8 cellular contexts compared by ENCODE assay signal in genomic region chr17:67689534-67690177, GRCh38. TPM values are rescaled to one million over a fixed set of nuclear protein-coding genes. Genes with fewer than 3 reads are reported as not detected.
DNase-seq lines count a peak whose midpoint lies in the region; ATAC-seq and TF ChIP-seq lines count a peak whose summit lies in the region.

No MANE protein-coding gene starts in this region.

- no peak for ATAC-seq in activated CD4-positive, alpha-beta T cell treated with anti-CD3 and anti-CD28 coated beads for 36 hours
- ATAC-seq in naive thymus-derived CD4-positive, alpha-beta T cell = peak; percentile 76
- peak; percentile 85 for ATAC-seq in upper lobe of right lung
- no peak for ATAC-seq in HG03175 (IDR thresholded peaks at IDR 0.05; ENCODE audit: unreplicated experiment)

- no peak overlapping the region for H3K14ac ChIP-seq in H9 (ENCODE audit: insufficient read depth, low read length)

- no peak overlapping the region for H2BK15ac ChIP-seq in H9 (ENCODE audit: low read depth, low read length)

- no peak overlapping the region for H3T11ph ChIP-seq in H9 (ENCODE audit: low read length)

- peaks cover 23 to 36% of the 10 kb centered on the region in 2 donors for H3K36me3 Mint-ChIP-seq in CD14-positive monocyte
- peaks cover 3 to 12% (median 11%) of the 10 kb centered on the region in 3 experiments; a peak in 6 of 7 replicates for H3K36me3 Mint-ChIP-seq in H9 (ENCODE audit: insufficient read depth in 1 of 3, low read depth in 3 of 3)
- peaks cover 3% of the 10 kb centered on the region for H3K36me3 Mint-ChIP-seq in activated CD4-positive, alpha-beta T cell treated with anti-CD3 and anti-CD28 coated beads for 36 hours (ENCODE audit: low read depth)
- peaks cover 8 to 22% (median 16%) of the 10 kb centered on the region in 5 donors for H3K36me3 Mint-ChIP-seq in naive thymus-derived CD4-positive, alpha-beta T cell

- H4K20me1 ChIP-seq in H9 (ENCODE audit: control insufficient read depth, insufficient read depth, insufficient read length) = no peaks in the 10 kb centered on the region

- no peak overlapping the region for H3K9ac ChIP-seq in H9 (ENCODE audit: extremely low read depth, insufficient read length, low read length)

- H3K27me3 Mint-ChIP-seq in CD14-positive monocyte (ENCODE audit: low read depth in 3 of 3) (no peaks in the 10 kb centered on the region), H9 (ENCODE audit: low read depth) (no peaks in the 10 kb centered on the region)
- H3K27me3 Mint-ChIP-seq in activated CD4-positive, alpha-beta T cell treated with anti-CD3 and anti-CD28 coated beads for 36 hours = no peaks in the 10 kb centered on the region
- H3K27me3 Mint-ChIP-seq in naive thymus-derived CD4-positive, alpha-beta T cell = no peaks in the 10 kb centered on the region

- H3K56ac ChIP-seq in H9 (ENCODE audit: insufficient read length, low read depth, low read length) = no peak overlapping the region

- no peaks in the 10 kb centered on the region for H3K23me2 ChIP-seq in H9 (ENCODE audit: insufficient read length, low read depth, low read length, poor library complexity, severe bottlenecking)

- TF ChIP-seq CTCF in CD14-positive monocyte (IDR thresholded peaks at IDR 0.05) = peak; percentile 86
- TF ChIP-seq CTCF in H9 (conservative IDR thresholded peaks at IDR 0.05) = peak; percentile 83
- peak; percentile 75 for TF ChIP-seq CTCF in epithelial cell of proximal tubule (conservative IDR thresholded peaks at IDR 0.05; ENCODE audit: low read depth, low read length)
- peak; percentile 82 for TF ChIP-seq CTCF in upper lobe of right lung (IDR thresholded peaks at IDR 0.05)

- H3K23ac ChIP-seq in H9 (ENCODE audit: insufficient read length, low read depth, low read length) = no peak overlapping the region

- H2AFZ ChIP-seq in H9 (ENCODE audit: low read length) = no peak overlapping the region

- H3K18ac ChIP-seq in H9 (ENCODE audit: insufficient read length, low read depth, low read length) = no peak overlapping the region

- DNase-seq in CD14-positive monocyte (ENCODE audit: low spot score) = no peak
- DNase-seq in H9 = no peak
- peak; percentile 56 for DNase-seq in NCI-H446 treated with DMSO at 0.1 percent for 48 hours (lab: John Stamatoyannopoulos, UW)
- peak; percentile 58 for DNase-seq in activated CD4-positive, alpha-beta T cell treated with anti-CD3 and anti-CD28 coated beads for 36 hours
- peak; percentile 15 for DNase-seq in epithelial cell of proximal tubule (ENCODE audit: low read depth)
- peak in 8 of 9 donors; percentile 30 to 72 (median 58) for DNase-seq in naive thymus-derived CD4-positive, alpha-beta T cell
- no peak for DNase-seq in upper lobe of right lung

- H3K9me3 ChIP-seq in H9 (ENCODE audit: control insufficient read depth, low read depth, low read length) (no peaks in the 10 kb centered on the region), upper lobe of right lung (no peaks in the 10 kb centered on the region)
- H3K9me3 ChIP-seq in naive thymus-derived CD4-positive, alpha-beta T cell (ENCODE audit: control insufficient read depth in 2 of 3, low read length in 3 of 3) = no peaks in the 10 kb centered on the region

- no peaks in the 10 kb centered on the region; the same call in 1 of the 2 replicates for H3K4me1 ChIP-seq in H9 (ENCODE audit: insufficient read depth, low read length)
- no peaks in the 10 kb centered on the region for H3K4me1 ChIP-seq in naive thymus-derived CD4-positive, alpha-beta T cell (ENCODE audit: control insufficient read depth in 2 of 2, insufficient read depth in 2 of 2, low read length in 2 of 2)
- no peaks in the 10 kb centered on the region for H3K4me1 ChIP-seq in upper lobe of right lung

- H3K4me3 ChIP-seq in epithelial cell of proximal tubule (ENCODE audit: low read depth, low read length) (no peak overlapping the region), upper lobe of right lung (no peak overlapping the region)
- no peak overlapping the region for H3K4me3 ChIP-seq in naive thymus-derived CD4-positive, alpha-beta T cell (ENCODE audit: low read length)

- intact Hi-C loops in CD14-positive monocyte (cut with micrococcal nuclease) = loop anchor here (2.0 to 5.0 kb wide), 2 partner anchors 313 to 317 kb away; partner anchors contain the start of gene PITPNC1 (in 1 of the 2)
- intact Hi-C loops in activated CD4-positive, alpha-beta T cell treated with anti-CD3 and anti-CD28 coated beads for 36 hours (cut with DNase I, micrococcal nuclease) = loop anchor here (1.0 to 10.0 kb wide), 4 partner anchors 205 to 315 kb away; no protein-coding TSS in a partner anchor
- intact Hi-C loops in naive thymus-derived CD4-positive, alpha-beta T cell (cut with micrococcal nuclease) = loop anchor here (1.0 to 5.0 kb wide), 5 partner anchors 61 to 468 kb away; no protein-coding TSS in a partner anchor
- intact Hi-C loops in upper lobe of right lung (cut with DNase I) = loop anchor here (10.0 kb wide), 1 partner anchor 315 kb away; the partner anchor contains the start of gene PITPNC1

- no peak overlapping the region for H2BK5ac ChIP-seq in H9 (ENCODE audit: insufficient read length, low read length)

- no peaks in the 10 kb centered on the region for H3K79me2 ChIP-seq in H9 (ENCODE audit: insufficient read depth, low read length)

- no peak overlapping the region for H2BK120ac ChIP-seq in H9 (ENCODE audit: low read depth, low read length, poor library complexity, severe bottlenecking)

- CTCF ChIA-PET in activated CD4-positive, alpha-beta T cell treated with anti-CD3 and anti-CD28 coated beads for 36 hours (lab: Charles Lee) = interaction anchor here (0.8 to 6.4 kb wide), 10 partner anchors 9 to 316 kb away, joined by 3 to 94 read pairs (median 4); no protein-coding TSS in a partner anchor
- CTCF ChIA-PET in naive thymus-derived CD4-positive, alpha-beta T cell (lab: Charles Lee) = interaction anchor here (0.6 to 1.5 kb wide), 10 partner anchors 13 to 396 kb away, joined by 3 to 13 read pairs (median 4); no protein-coding TSS in a partner anchor

- no peak overlapping the region for H3K4me2 ChIP-seq in H9 (ENCODE audit: insufficient read depth, insufficient read length, low read length)

- no peak overlapping the region for H3K4ac ChIP-seq in H9 (ENCODE audit: low read depth, low read length)

- peaks cover 0 to 43% (median 6%) of the 10 kb centered on the region in 3 experiments for H3K36me3 ChIP-seq in naive thymus-derived CD4-positive, alpha-beta T cell (ENCODE audit: control insufficient read depth in 2 of 3, insufficient read depth in 3 of 3, low read length in 3 of 3)
- no peaks in the 10 kb centered on the region for H3K36me3 ChIP-seq in upper lobe of right lung

- H3K79me1 ChIP-seq in H9 (ENCODE audit: insufficient read depth, low read depth, low read length, poor library complexity, severe bottlenecking) = no peaks in the 10 kb centered on the region

- H2BK12ac ChIP-seq in H9 (ENCODE audit: insufficient read length, low read depth, low read length) = no peak overlapping the region

- H3K27ac Mint-ChIP-seq in CD14-positive monocyte (no peak overlapping the region), H9 (no peak overlapping the region)
- H3K27ac Mint-ChIP-seq in activated CD4-positive, alpha-beta T cell treated with anti-CD3 and anti-CD28 coated beads for 36 hours = no peak overlapping the region
- H3K27ac Mint-ChIP-seq in naive thymus-derived CD4-positive, alpha-beta T cell = peak overlapping the region in 1 of 9 donors; percentile 31

- H3K9me3 Mint-ChIP-seq in CD14-positive monocyte (no peaks in the 10 kb centered on the region), H9 (no peaks in the 10 kb centered on the region)
- no peaks in the 10 kb centered on the region for H3K9me3 Mint-ChIP-seq in activated CD4-positive, alpha-beta T cell treated with anti-CD3 and anti-CD28 coated beads for 36 hours (ENCODE audit: low read depth)
- no peaks in the 10 kb centered on the region for H3K9me3 Mint-ChIP-seq in naive thymus-derived CD4-positive, alpha-beta T cell

- no peak overlapping the region for H4K91ac ChIP-seq in H9 (ENCODE audit: insufficient read length, low read depth, low read length)

- H2BK20ac ChIP-seq in H9 (ENCODE audit: low read depth, low read length, poor library complexity, severe bottlenecking) = no peak overlapping the region

- H3K4me1 Mint-ChIP-seq in CD14-positive monocyte = peaks cover 13% of the 10 kb centered on the region
- H3K4me1 Mint-ChIP-seq in H9 = peaks cover 10 to 11% of the 10 kb centered on the region in 2 experiments
- H3K4me1 Mint-ChIP-seq in activated CD4-positive, alpha-beta T cell treated with anti-CD3 and anti-CD28 coated beads for 36 hours = peaks cover 3% of the 10 kb centered on the region
- peaks cover 0 to 7% (median 4%) of the 10 kb centered on the region in 7 donors for H3K4me1 Mint-ChIP-seq in naive thymus-derived CD4-positive, alpha-beta T cell

- no peak overlapping the region for H4K8ac ChIP-seq in H9 (replicated peaks; ENCODE audit: insufficient read length, low read depth, low read length)

- H2AK5ac ChIP-seq in H9 (ENCODE audit: insufficient read length, low read length) = no peak overlapping the region

- H3K4me3 Mint-ChIP-seq in CD14-positive monocyte (no peak overlapping the region), H9 (no peak overlapping the region)
- no peak overlapping the region for H3K4me3 Mint-ChIP-seq in activated CD4-positive, alpha-beta T cell treated with anti-CD3 and anti-CD28 coated beads for 36 hours
- no peak overlapping the region for H3K4me3 Mint-ChIP-seq in naive thymus-derived CD4-positive, alpha-beta T cell

- H3K27ac ChIP-seq in H9 (ENCODE audit: insufficient read length, low read depth, low read length) = no peak overlapping the region
- H3K27ac ChIP-seq in naive thymus-derived CD4-positive, alpha-beta T cell (ENCODE audit: low read depth, low read length) = no peak overlapping the region
- no peak overlapping the region for H3K27ac ChIP-seq in upper lobe of right lung

- no peak overlapping the region for H4K5ac ChIP-seq in H9 (ENCODE audit: insufficient read length, low read depth, low read length)

- POLR2A ChIA-PET in activated CD4-positive, alpha-beta T cell treated with anti-CD3 and anti-CD28 coated beads for 36 hours (lab: Charles Lee) = interaction anchor here (0.7 kb wide), 1 partner anchor 325 kb away, joined by 3 read pairs; no protein-coding TSS in a partner anchor
- POLR2A ChIA-PET in naive thymus-derived CD4-positive, alpha-beta T cell (lab: Charles Lee) = interaction anchor here (0.9 kb wide), 1 partner anchor 314 kb away, joined by 5 read pairs; no protein-coding TSS in a partner anchor

- H3K27me3 ChIP-seq in H9 (ENCODE audit: insufficient read depth, low read length) = no peaks in the 10 kb centered on the region
- H3K27me3 ChIP-seq in naive thymus-derived CD4-positive, alpha-beta T cell (ENCODE audit: control insufficient read depth in 2 of 2, insufficient read depth in 2 of 2, low read length in 2 of 2) = no peaks in the 10 kb centered on the region
- H3K27me3 ChIP-seq in upper lobe of right lung = no peaks in the 10 kb centered on the region

- no CpG with 5 or more reads among the region's 2 CpGs for WGBS in H9 (ENCODE audit: extremely low coverage, insufficient read length, low lambda C conversion rate)

RNA-seq across cellular contexts. Expression of gene NOL11, which starts 28.1 kb away (rescaled TPM):
- 1 to 10 TPM; 5.2 to 6.1 TPM for polyA plus RNA-seq in CD14-positive monocyte
- total RNA-seq in H9 (2021) = 114 and 116 TPM in 2 replicates
- total RNA-seq in activated CD4-positive, alpha-beta T cell treated with anti-CD3 and anti-CD28 coated beads for 36 hours = 10 to 100 TPM; 79.3 to 79.7 TPM
- total RNA-seq in epithelial cell of proximal tubule = 33.7 and 56.9 TPM in 2 replicates
- total RNA-seq in naive thymus-derived CD4-positive, alpha-beta T cell = 10 to 100 TPM; 50.0 to 72.9 (median 65.1) TPM
- 10 to 100 TPM; 33.6 to 49.1 TPM for polyA plus RNA-seq in naive thymus-derived CD4-positive, alpha-beta T cell
- 30.5 TPM for total RNA-seq in upper lobe of right lung

Comparison
In these comparisons a context has a peak if more than half of its experiments do, and no peak if none do; other contexts are left out.
1. DNase-seq: peak in NCI-H446 treated with DMSO at 0.1 percent for 48 hours (single experiment), activated CD4-positive, alpha-beta T cell treated with anti-CD3 and anti-CD28 coated beads for 36 hours (single experiment), epithelial cell of proximal tubule (single experiment) and naive thymus-derived CD4-positive, alpha-beta T cell (8 of 9); none in CD14-positive monocyte (single experiment), H9 (single experiment) and upper lobe of right lung (single experiment).
2. ATAC-seq: peak in naive thymus-derived CD4-positive, alpha-beta T cell (single experiment) and upper lobe of right lung (single experiment); none in activated CD4-positive, alpha-beta T cell treated with anti-CD3 and anti-CD28 coated beads for 36 hours (single experiment) and HG03175 (single experiment).
3. Peak in every context shown above with its lines, with median percentiles within 50 percentile points of each other: CTCF ChIP-seq.